Comparison of ENCODE assay signal across 15 cellular contexts in the genomic region with DNA sequence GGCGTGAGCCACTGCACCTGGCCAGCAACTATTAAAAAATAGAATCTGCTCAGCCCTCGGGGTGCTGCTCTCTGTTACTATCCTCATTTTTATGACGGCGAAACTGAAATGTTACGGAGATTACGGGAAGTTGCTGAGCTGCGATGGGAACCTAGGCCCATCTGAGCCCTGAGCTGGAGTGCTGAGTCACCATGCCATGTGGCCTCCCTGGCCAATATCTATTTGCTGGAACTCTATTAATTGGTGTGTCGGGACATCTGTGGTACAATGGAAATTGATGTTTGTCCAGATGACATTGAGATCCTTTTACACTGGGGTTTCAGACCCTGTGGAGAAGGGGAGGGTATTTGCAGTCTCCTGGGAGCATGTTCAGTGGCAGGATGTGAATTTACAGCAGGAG. TPM values are rescaled to one million over a fixed set of nuclear protein-coding genes. Genes with fewer than 3 reads are reported as not detected.
DNase-seq lines count a peak whose midpoint lies in the region; ATAC-seq, FAIRE-seq and TF ChIP-seq lines count a peak whose summit lies in the region.
"Had no signal": no experiment of that assay in that cellular context is flagged by ENCODE, and none has a peak within 500 bp of the region (broad histone marks: within the 10 kb centered on the region; RNA-seq: fewer than 3 reads in every experiment).

No MANE protein-coding gene starts in this region.

- BruUV-seq in HepG2 (replicated peaks; lab: Mats Ljungman, UMichigan) = no TSS peak
- no TSS peak for BruUV-seq in K562 (replicated peaks; lab: Mats Ljungman, UMichigan)

- FAIRE-seq in HepG2 (lab: Jason Lieb, UNC) (no peak), K562 (lab: Jason Lieb, UNC) (peak; percentile 52)

- no peaks in the 10 kb centered on the region for H3K4me1 Mint-ChIP-seq in endothelial cell (ENCODE audit: unreplicated experiment)

- H2AFZ ChIP-seq in HepG2 (ENCODE audit: low read length) (no peak overlapping the region), K562 (ENCODE audit: low read depth, low read length) (peak overlapping the region; percentile 64)

- H3K4me3 ChIP-seq in HepG2 (replicated peaks in 1 of 3; ENCODE audit: insufficient read depth in 1 of 3, low read depth in 2 of 3, low read length in 3 of 3) (no peak overlapping the region), right lobe of liver (no peak overlapping the region), K562 (no peak overlapping the region)
- H3K4me3 ChIP-seq: BLaER1 had no signal

- no peak overlapping the region for H3K4me3 Mint-ChIP-seq in endothelial cell (ENCODE audit: unreplicated experiment)
- H3K4me3 Mint-ChIP-seq: T-helper 2 cell treated with Interferon-gamma antibody and Interleukin-4, amounts not matched to agents 5 μg/mL and 100 μg/mL, for 36 hours had no signal

- TF ChIP-seq POLR2A in HepG2 (IDR thresholded peaks at IDR 0.05; ENCODE audit: insufficient read depth in 1 of 2, low read depth in 2 of 2, low read length in 2 of 2) (no peak), right lobe of liver (IDR thresholded peaks at IDR 0.05) (no peak), K562 (conservative IDR thresholded peaks at IDR 0.05) (no peak)

- TF ChIP-seq RAD21 in HepG2 (CRISPR knock-in tag; IDR thresholded peaks at IDR 0.05) = no peak
- no peak for TF ChIP-seq RAD21 in K562 (CRISPR knock-in tag; conservative IDR thresholded peaks at IDR 0.05 in 1 of 2, IDR thresholded peaks at IDR 0.05 in 1 of 2)

- no peaks in the 10 kb centered on the region for H3K36me3 Mint-ChIP-seq in endothelial cell (ENCODE audit: low read depth, unreplicated experiment)

- no peaks in the 10 kb centered on the region for H3K9me1 ChIP-seq in K562 (ENCODE audit: control insufficient read depth, insufficient read depth, low read length)

- H3K9ac ChIP-seq in HepG2 (ENCODE audit: insufficient read depth, low read depth, low read length) (no peak overlapping the region), K562 (ENCODE audit: insufficient read depth in 1 of 2, low read depth in 2 of 2, low read length in 2 of 2) (peak overlapping the region in 1 of 2 experiments; percentile 48; a peak in 1 of 4 replicates)
- H3K9ac ChIP-seq: BLaER1, KMS-11 had no signal

- WGBS in HepG2 (ENCODE audit: low lambda C conversion rate) = 65% methylated on average over 8 of the region's 8 CpGs
- 89% methylated on average over 7 of the region's 8 CpGs for WGBS in right lobe of liver (ENCODE audit: insufficient coverage, low coverage, low lambda C conversion rate, missing lambda C conversion rate)
- WGBS in K562 (ENCODE audit: insufficient coverage, low coverage, missing lambda C conversion rate) = 80% methylated on average over 8 of the region's 8 CpGs

- no peaks in the 10 kb centered on the region for H4K20me1 ChIP-seq in HepG2 (ENCODE audit: insufficient read depth, low read length)
- H4K20me1 ChIP-seq in K562 (replicated peaks; ENCODE audit: control insufficient read depth, insufficient read depth, low read length) = no peaks in the 10 kb centered on the region; the same call in 1 of the 2 replicates
- H4K20me1 ChIP-seq: BLaER1 had no signal

- in situ Hi-C loops in HepG2 (cut with HindIII; ENCODE audit: extremely low pct_ligation_motif_present, low pct_unique_long_range_greater_than_20kb) = no loop called here
- in situ Hi-C loops in K562 (cut with MboI) = no loop called here

- H3K27ac ChIP-seq in HepG2 (ENCODE audit: extremely low read length, insufficient read depth, low read length) (no peak overlapping the region), right lobe of liver (no peak overlapping the region), K562 (ENCODE audit: extremely low read depth, low read depth, low read length) (no peak overlapping the region)
- H3K27ac ChIP-seq: BLaER1, HL-60, KMS-11 had no signal

- H3K4me2 ChIP-seq in HepG2 (ENCODE audit: low read depth, low read length) = no peak overlapping the region
- no peak overlapping the region for H3K4me2 ChIP-seq in K562 (ENCODE audit: insufficient read depth, low read length)
- H3K4me2 ChIP-seq: BLaER1, KMS-11 had no signal

- H3K79me2 ChIP-seq in HepG2 (ENCODE audit: insufficient read depth, low read length) = no peaks in the 10 kb centered on the region
- no peaks in the 10 kb centered on the region for H3K79me2 ChIP-seq in K562 (ENCODE audit: control insufficient read depth, insufficient read depth, low read length)

- H3K27me3 ChIP-seq in HepG2 (ENCODE audit: control insufficient read depth in 1 of 2, insufficient read depth in 2 of 2, low read length in 2 of 2) = peaks cover 11 to 44% of the 10 kb centered on the region in 2 experiments
- no peaks in the 10 kb centered on the region for H3K27me3 ChIP-seq in right lobe of liver
- peaks cover 4 to 13% of the 10 kb centered on the region in 2 experiments; a peak in 4 of 5 replicates for H3K27me3 ChIP-seq in K562 (ENCODE audit: control insufficient read depth in 2 of 2, insufficient read depth in 2 of 2, low read length in 2 of 2)

- POLR2A ChIA-PET in HepG2 (lab: Yijun Ruan, JAX) = no interaction called here
- POLR2A ChIA-PET in K562 (lab: Yijun Ruan, JAX) = no interaction called here

- ATAC-seq in HepG2 (no peak), right lobe of liver (no peak), K562 (no peak), HG03108 (IDR thresholded peaks at IDR 0.05; ENCODE audit: unreplicated experiment) (no peak), GM21723 (IDR thresholded peaks at IDR 0.05; ENCODE audit: unreplicated experiment) (no peak)

- intact Hi-C loops in HepG2 (cut with micrococcal nuclease; ENCODE audit: unreplicated experiment) = no loop called here
- intact Hi-C loops in right lobe of liver (cut with DNase I) = no loop called here
- intact Hi-C loops in K562 (cut with micrococcal nuclease) = no loop called here

- peaks cover 21% of the 10 kb centered on the region for H3K27me3 Mint-ChIP-seq in endothelial cell (ENCODE audit: unreplicated experiment)

- H3K27ac Mint-ChIP-seq in endothelial cell (ENCODE audit: unreplicated experiment) = no peak overlapping the region
- H3K27ac Mint-ChIP-seq: T-helper 2 cell treated with Interferon-gamma antibody and Interleukin-4, amounts not matched to agents 5 μg/mL and 100 μg/mL, for 36 hours had no signal

- TF ChIP-seq EP300 in HepG2 (IDR thresholded peaks at IDR 0.05; ENCODE audit: low read depth in 2 of 2, low read length in 2 of 2) (no peak), HepG2 (CRISPR knock-in tag; IDR thresholded peaks at IDR 0.05; ENCODE audit: borderline replicate concordance) (no peak), K562 (IDR thresholded peaks at IDR 0.05; ENCODE audit: low read length) (no peak)

- CTCF ChIA-PET in HepG2 (lab: Yijun Ruan, JAX; ENCODE audit: low intra/inter-chr PET ratio, low total read pairs) = no interaction called here
- CTCF ChIA-PET in K562 (lab: Yijun Ruan, JAX; ENCODE audit: low intra/inter-chr PET ratio) = no interaction called here

- TF ChIP-seq CTCF in HepG2 (CRISPR knock-in tag; IDR thresholded peaks at IDR 0.05) (no peak), right lobe of liver (IDR thresholded peaks at IDR 0.05) (no peak), K562 (IDR thresholded peaks at IDR 0.05 in 2 of 3, conservative IDR thresholded peaks at IDR 0.05 in 1 of 3; ENCODE audit: insufficient read depth in 2 of 3, low read depth in 1 of 3, low read length in 3 of 3) (no peak), endothelial cell (IDR thresholded peaks at IDR 0.05; ENCODE audit: unreplicated experiment) (no peak)

- H3K4me1 ChIP-seq in HepG2 (ENCODE audit: insufficient read depth, low read length) (no peaks in the 10 kb centered on the region), right lobe of liver (no peaks in the 10 kb centered on the region), K562 (replicated peaks in 1 of 2; ENCODE audit: control insufficient read depth in 2 of 2, insufficient read depth in 2 of 2, low read length in 2 of 2) (peaks cover 3 to 6% of the 10 kb centered on the region in 2 experiments; a peak in 3 of 5 replicates)

- no peaks in the 10 kb centered on the region for H3K9me3 Mint-ChIP-seq in endothelial cell (ENCODE audit: unreplicated experiment)
- H3K9me3 Mint-ChIP-seq: T-helper 2 cell treated with Interferon-gamma antibody and Interleukin-4, amounts not matched to agents 5 μg/mL and 100 μg/mL, for 36 hours had no signal

- H3K9me3 ChIP-seq in HepG2 (ENCODE audit: low read length) = no peaks in the 10 kb centered on the region
- H3K9me3 ChIP-seq in right lobe of liver = no peaks in the 10 kb centered on the region
- H3K9me3 ChIP-seq in K562 (replicated peaks; ENCODE audit: control insufficient read depth, insufficient read depth, low read depth, low read length) = no peaks in the 10 kb centered on the region
- H3K9me3 ChIP-seq: BLaER1 had no signal

- H3K36me3 ChIP-seq in HepG2 (replicated peaks in 1 of 2; ENCODE audit: control insufficient read depth in 1 of 2, insufficient read depth in 2 of 2, low read length in 2 of 2) (no peaks in the 10 kb centered on the region), right lobe of liver (no peaks in the 10 kb centered on the region), K562 (ENCODE audit: control insufficient read depth, insufficient read depth, low read length) (no peaks in the 10 kb centered on the region)
- H3K36me3 ChIP-seq: BLaER1 had no signal

- no peak for DNase-seq in HepG2 (ENCODE audit: low spot score)
- DNase-seq in right lobe of liver = no peak
- peak; percentile 41 for DNase-seq in NCI-H524 treated with DMSO at 0.1 percent for 48 hours (lab: John Stamatoyannopoulos, UW)
- DNase-seq in K562 (ENCODE audit: extremely low read depth in 1 of 4, low spot score in 3 of 4) = no peak
- no peak for DNase-seq in endothelial cell (ENCODE audit: low spot score)
- DNase-seq: ACHN, NCI-H1105 treated with DMSO at 0.1 percent for 48 hours, NCI-H1930, NCI-H526 had no signal

RNA-seq across cellular contexts. Expression of a gene that starts 8.1 kb away (rescaled TPM):
- total RNA-seq in HepG2 (2016; rRNA removed; fragmentation: Illumina TruSeq; extraction: Trizol) = 0.04 TPM in 1 of 2 replicates, not detected in the other
- not detected in 2 replicates for total RNA-seq in HepG2 (2016; cell fraction: cytosol; rRNA removed; fragmentation: Illumina TruSeq; extraction: Trizol; ENCODE audit: low read depth)
- 0.09 TPM in 1 of 2 replicates, not detected in the other for total RNA-seq in HepG2 (2016; cell fraction: insoluble cytoplasmic fraction; rRNA removed; fragmentation: Illumina TruSeq; extraction: Trizol)
- total RNA-seq in HepG2 (2016; cell fraction: membrane; rRNA removed; fragmentation: Illumina TruSeq; extraction: Trizol) = 0.15 TPM in 1 of 2 replicates, not detected in the other
- total RNA-seq in HepG2 (2016; cell fraction: nucleus; rRNA removed; fragmentation: Illumina TruSeq; extraction: Trizol) = not detected in 2 replicates
- 0.07 and 0.08 TPM in 2 replicates for polyA plus RNA-seq in HepG2 (2011; rRNA removed)
- polyA plus RNA-seq in HepG2 (2011; cell fraction: cytosol; rRNA removed) = 0.08 and 0.12 TPM in 2 replicates
- polyA plus RNA-seq in HepG2 (2011; cell fraction: nucleus; rRNA removed) = 0.13 and 0.19 TPM in 2 replicates
- 0.17 and 0.27 TPM in 2 replicates for polyA plus RNA-seq in HepG2 (2012)
- polyA plus RNA-seq in HepG2 (2016; cell fraction: cytosol; fragmentation: Illumina TruSeq; extraction: Trizol; ENCODE audit: low read depth) = 0.08 and 0.09 TPM in 2 replicates
- 0.12 and 0.42 TPM in 2 replicates for polyA plus RNA-seq in HepG2 (2016; cell fraction: insoluble cytoplasmic fraction; fragmentation: Illumina TruSeq; extraction: Trizol; ENCODE audit: low read depth)
- polyA plus RNA-seq in HepG2 (2016; cell fraction: membrane; fragmentation: Illumina TruSeq; extraction: Trizol; ENCODE audit: low read depth) = 0.09 and 0.16 TPM in 2 replicates
- polyA plus RNA-seq in HepG2 (2016; cell fraction: nucleus; fragmentation: Illumina TruSeq; extraction: Trizol; ENCODE audit: insufficient read depth, low read depth) = 0.24 and 0.30 TPM in 2 replicates
- 0.12 and 0.40 TPM in 2 replicates for polyA minus RNA-seq in HepG2 (2011; rRNA and poly(A)+ RNA removed; ENCODE audit: low replicate concordance)
- polyA minus RNA-seq in HepG2 (2011; cell fraction: cytosol; rRNA and poly(A)+ RNA removed) = not detected in 2 replicates
- not detected in 2 replicates for polyA minus RNA-seq in HepG2 (2011; cell fraction: nucleus; rRNA and poly(A)+ RNA removed)
- under 1 TPM in 1 of 6 experiments, not detected in 5; 0.15 TPM for total RNA-seq in right lobe of liver
- total RNA-seq in K562 (2011; cell fraction: chromatin; rRNA removed; ENCODE audit: low replicate concordance) = 0.12 TPM in 1 of 2 replicates, not detected in the other
- total RNA-seq in K562 (2011; cell fraction: nucleolus; rRNA removed) = 0.26 and 0.33 TPM in 2 replicates
- total RNA-seq in K562 (2011; cell fraction: nucleoplasm; rRNA removed) = 0.22 and 0.31 TPM in 2 replicates
- total RNA-seq in K562 (2014; rRNA removed) = 0.08 and 0.09 TPM in 2 replicates
- 0.10 TPM in 1 of 2 replicates, not detected in the other for total RNA-seq in K562 (2014; rRNA removed; fragmentation: Illumina TruSeq; extraction: Trizol)
- total RNA-seq in K562 (2015; rRNA removed; fragmentation: Illumina TruSeq; extraction: Trizol) = 0.08 TPM in 1 of 2 replicates, not detected in the other
- total RNA-seq in K562 (2021) = 0.22 and 0.25 TPM in 2 replicates
- polyA plus RNA-seq in K562 (2011; rRNA removed) = 0.04 and 0.07 TPM in 2 replicates
- polyA plus RNA-seq in K562 (2011; cell fraction: cytosol; rRNA removed) = 0.03 and 0.16 TPM in 2 replicates
- polyA plus RNA-seq in K562 (2011; cell fraction: nucleus; rRNA removed) = 0.17 and 0.28 TPM in 2 replicates
- 0.13 and 0.21 TPM in 2 replicates for polyA plus RNA-seq in K562 (2012)
- 0.11 and 0.18 TPM in 2 replicates for polyA plus RNA-seq in K562 (2014; fragmentation: Illumina TruSeq; extraction: Trizol)
- under 1 TPM; 0.04 to 0.06 TPM for polyA plus RNA-seq in K562 (2014; fragmentation: Nextera tagmentation; extraction: Ambion mirVana)
- polyA plus RNA-seq in K562 (2014; rRNA removed) = 0.05 TPM in 1 of 2 replicates, not detected in the other
- polyA minus RNA-seq in K562 (2011; rRNA and poly(A)+ RNA removed) = 0.06 TPM in 1 of 2 replicates, not detected in the other
- polyA minus RNA-seq in K562 (2011; cell fraction: cytosol; rRNA and poly(A)+ RNA removed) = not detected in 2 replicates
- polyA minus RNA-seq in K562 (2011; cell fraction: nucleus; rRNA and poly(A)+ RNA removed) = 0.22 and 0.27 TPM in 2 replicates
- not detected for total RNA-seq in endothelial cell (ENCODE audit: unreplicated experiment)

RNA-seq across cellular contexts. Expression of a gene that starts 21.1 kb away (rescaled TPM):
- total RNA-seq in HepG2 (2016; rRNA removed; fragmentation: Illumina TruSeq; extraction: Trizol) (63.8 and 74.2 TPM in 2 replicates), right lobe of liver (10 to 100 TPM in 5 of 6 experiments, 1 to 10 TPM in 1; 9.3 to 15.9 (median 13.3) TPM), K562 (2014; rRNA removed) (48.5 and 50.6 TPM in 2 replicates), K562 (2014; rRNA removed; fragmentation: Illumina TruSeq; extraction: Trizol) (101 and 105 TPM in 2 replicates), K562 (2015; rRNA removed; fragmentation: Illumina TruSeq; extraction: Trizol) (81.4 and 87.0 TPM in 2 replicates), K562 (2021) (67.1 and 71.8 TPM in 2 replicates), endothelial cell (ENCODE audit: unreplicated experiment) (26.0 TPM)
- 12.8 and 14.5 TPM in 2 replicates for total RNA-seq in HepG2 (2016; cell fraction: cytosol; rRNA removed; fragmentation: Illumina TruSeq; extraction: Trizol; ENCODE audit: low read depth)
- total RNA-seq in HepG2 (2016; cell fraction: insoluble cytoplasmic fraction; rRNA removed; fragmentation: Illumina TruSeq; extraction: Trizol) = 68.2 and 72.7 TPM in 2 replicates
- 20.9 and 24.0 TPM in 2 replicates for total RNA-seq in HepG2 (2016; cell fraction: membrane; rRNA removed; fragmentation: Illumina TruSeq; extraction: Trizol)
- total RNA-seq in HepG2 (2016; cell fraction: nucleus; rRNA removed; fragmentation: Illumina TruSeq; extraction: Trizol) = 62.3 and 62.8 TPM in 2 replicates
- polyA plus RNA-seq in HepG2 (2011; rRNA removed) (24.9 and 27.5 TPM in 2 replicates), K562 (2011; rRNA removed) (59.9 and 87.5 TPM in 2 replicates), K562 (2014; fragmentation: Illumina TruSeq; extraction: Trizol) (69.1 and 77.6 TPM in 2 replicates), K562 (2014; fragmentation: Nextera tagmentation; extraction: Ambion mirVana) (10 to 100 TPM; 46.0 to 89.0 TPM), K562 (2014; rRNA removed) (66.5 and 75.3 TPM in 2 replicates)
- 17.0 and 21.5 TPM in 2 replicates for polyA plus RNA-seq in HepG2 (2011; cell fraction: cytosol; rRNA removed)
- polyA plus RNA-seq in HepG2 (2011; cell fraction: nucleus; rRNA removed) = 39.4 and 40.1 TPM in 2 replicates
- 14.9 and 20.3 TPM in 2 replicates for polyA plus RNA-seq in HepG2 (2012)
- 5.0 TPM in 2 replicates for polyA plus RNA-seq in HepG2 (2016; cell fraction: cytosol; fragmentation: Illumina TruSeq; extraction: Trizol; ENCODE audit: low read depth)
- polyA plus RNA-seq in HepG2 (2016; cell fraction: insoluble cytoplasmic fraction; fragmentation: Illumina TruSeq; extraction: Trizol; ENCODE audit: low read depth) = 55.4 and 66.7 TPM in 2 replicates
- polyA plus RNA-seq in HepG2 (2016; cell fraction: membrane; fragmentation: Illumina TruSeq; extraction: Trizol; ENCODE audit: low read depth) = 9.3 and 9.6 TPM in 2 replicates
- polyA plus RNA-seq in HepG2 (2016; cell fraction: nucleus; fragmentation: Illumina TruSeq; extraction: Trizol; ENCODE audit: insufficient read depth, low read depth) = 97.7 and 110 TPM in 2 replicates
- 28.7 and 165 TPM in 2 replicates for polyA minus RNA-seq in HepG2 (2011; rRNA and poly(A)+ RNA removed; ENCODE audit: low replicate concordance)
- polyA minus RNA-seq in HepG2 (2011; cell fraction: cytosol; rRNA and poly(A)+ RNA removed) = 21.2 and 31.5 TPM in 2 replicates
- 51.8 and 52.0 TPM in 2 replicates for polyA minus RNA-seq in HepG2 (2011; cell fraction: nucleus; rRNA and poly(A)+ RNA removed)
- 184 and 273 TPM in 2 replicates for total RNA-seq in K562 (2011; cell fraction: chromatin; rRNA removed; ENCODE audit: low replicate concordance)
- total RNA-seq in K562 (2011; cell fraction: nucleolus; rRNA removed) = 146 and 158 TPM in 2 replicates
- 163 and 165 TPM in 2 replicates for total RNA-seq in K562 (2011; cell fraction: nucleoplasm; rRNA removed)
- 43.9 and 54.9 TPM in 2 replicates for polyA plus RNA-seq in K562 (2011; cell fraction: cytosol; rRNA removed)
- 73.0 and 84.7 TPM in 2 replicates for polyA plus RNA-seq in K562 (2011; cell fraction: nucleus; rRNA removed)
- 29.1 and 50.1 TPM in 2 replicates for polyA plus RNA-seq in K562 (2012)
- polyA minus RNA-seq in K562 (2011; rRNA and poly(A)+ RNA removed) = 133 and 165 TPM in 2 replicates
- polyA minus RNA-seq in K562 (2011; cell fraction: cytosol; rRNA and poly(A)+ RNA removed) = 30.0 and 37.4 TPM in 2 replicates
- polyA minus RNA-seq in K562 (2011; cell fraction: nucleus; rRNA and poly(A)+ RNA removed) = 44.0 and 56.3 TPM in 2 replicates
